ENCODE assay signal across 1 cellular context in the genomic region with DNA sequence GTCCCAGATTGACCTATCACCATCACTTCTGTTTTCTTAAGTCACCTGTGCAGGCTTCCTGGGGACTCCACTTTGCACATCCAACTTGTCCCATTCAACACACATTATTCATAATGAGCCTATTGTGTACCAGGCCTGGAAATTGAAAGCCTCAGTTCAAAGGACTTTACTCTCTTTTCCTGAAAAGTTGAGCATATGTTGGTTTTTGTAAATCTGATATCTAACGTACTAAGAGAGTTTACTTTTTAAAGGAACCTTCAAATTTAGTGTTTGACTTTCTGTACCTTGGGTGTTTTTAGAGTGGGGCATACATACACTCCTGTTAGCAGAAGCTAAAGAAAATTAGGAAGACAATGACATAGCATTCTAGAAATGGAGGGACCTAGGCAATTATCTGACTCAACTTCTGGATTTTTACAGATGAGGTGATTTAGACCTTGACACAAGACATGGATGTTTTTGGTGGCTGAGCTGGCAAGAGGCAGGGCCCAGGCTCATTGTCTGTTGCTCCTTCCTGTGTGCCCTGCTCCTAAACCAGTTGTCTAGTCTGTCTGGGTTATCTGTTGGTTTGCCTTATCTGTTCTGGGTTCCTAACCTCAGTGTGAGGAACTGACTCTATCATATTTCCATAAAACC.
A peak's percentile ranks its signal among the peaks of the same experiment; 100 is the strongest.
TF ChIP-seq lines count a peak whose summit lies in the region.

No MANE protein-coding gene starts in this region.

TF ChIP-seq in HepG2, 621 proteins besides CTCF, POLR2A, EP300 and RAD21 (continued from another document and continues in another):
- TF ChIP-seq RERE (CRISPR knock-in tag; IDR thresholded peaks at IDR 0.05; ENCODE audit: low read depth) (no peak), PRDM10 (CRISPR knock-in tag; IDR thresholded peaks at IDR 0.05; ENCODE audit: low read depth) (no peak), FOXA3 (CRISPR knock-in tag; IDR thresholded peaks at IDR 0.05) (peak; percentile 58), DMAP1 (CRISPR knock-in tag; IDR thresholded peaks at IDR 0.05) (no peak), SOX13 (IDR thresholded peaks at IDR 0.05) (no peak), SOX13 (CRISPR knock-in tag; conservative IDR thresholded peaks at IDR 0.05 in 1 of 2, IDR thresholded peaks at IDR 0.05 in 1 of 2) (peak in 1 of 2 experiments; percentile 77; a peak in 2 of 4 replicates), NCOR1 (IDR thresholded peaks at IDR 0.05; ENCODE audit: borderline replicate concordance, low read length) (peak; percentile 71; the same call in 1 of the 2 replicates), RFXANK (CRISPR knock-in tag; IDR thresholded peaks at IDR 0.05) (no peak), ZKSCAN1 (IDR thresholded peaks at IDR 0.05; ENCODE audit: low read length) (no peak), ATF1 (CRISPR knock-in tag; IDR thresholded peaks at IDR 0.05) (no peak), ZNF652 (CRISPR knock-in tag; IDR thresholded peaks at IDR 0.05; ENCODE audit: borderline replicate concordance, low read depth) (no peak), NR2F6 (IDR thresholded peaks at IDR 0.05) (peak; percentile 36; the same call in 1 of the 2 replicates), NR2F6 (CRISPR knock-in tag; IDR thresholded peaks at IDR 0.05) (peak; percentile 48; the same call in 1 of the 2 replicates), CBX1 (IDR thresholded peaks at IDR 0.05; ENCODE audit: low read depth) (no peak), MEF2D (CRISPR knock-in tag; IDR thresholded peaks at IDR 0.05) (0 out of 2 replicates have a peak, but pooled peaks have one; percentile 47), ZNF720 (CRISPR knock-in tag; IDR thresholded peaks at IDR 0.05) (no peak), ZBTB2 (CRISPR knock-in tag; IDR thresholded peaks at IDR 0.05; ENCODE audit: low read depth) (no peak), ZNF275 (CRISPR knock-in tag; IDR thresholded peaks at IDR 0.05; ENCODE audit: borderline replicate concordance) (0 out of 2 replicates have a peak, but pooled peaks have one; percentile 44), ZNF781 (CRISPR knock-in tag; IDR thresholded peaks at IDR 0.05; ENCODE audit: borderline replicate concordance, not compliant biosample characterization) (no peak), FOXP1 (IDR thresholded peaks at IDR 0.05) (no peak), FOXP1 (CRISPR knock-in tag; IDR thresholded peaks at IDR 0.05) (peak; percentile 27; the same call in 1 of the 2 replicates), ZMYM3 (CRISPR knock-in tag; IDR thresholded peaks at IDR 0.05) (peak; percentile 36; the same call in 1 of the 2 replicates), RXRB (CRISPR knock-in tag; IDR thresholded peaks at IDR 0.05; ENCODE audit: borderline replicate concordance) (peak; percentile 67; the same call in 1 of the 2 replicates), ZNF597 (CRISPR knock-in tag; IDR thresholded peaks at IDR 0.05) (no peak), ATF7-NPFF (CRISPR knock-in tag; IDR thresholded peaks at IDR 0.05; ENCODE audit: low read depth) (no peak), ZBTB26 (CRISPR knock-in tag; IDR thresholded peaks at IDR 0.05; ENCODE audit: borderline replicate concordance) (peak; percentile 87), GATA4 (IDR thresholded peaks at IDR 0.05; ENCODE audit: borderline replicate concordance, low read depth) (peak; percentile 19; the same call in 1 of the 2 replicates), SIX1 (CRISPR knock-in tag; IDR thresholded peaks at IDR 0.05; ENCODE audit: borderline replicate concordance) (peak; percentile 86; the same call in 1 of the 2 replicates), ARID5B (CRISPR knock-in tag; IDR thresholded peaks at IDR 0.05) (peak; percentile 75), ZFY (CRISPR knock-in tag; IDR thresholded peaks at IDR 0.05) (no peak), CCAR2 (optimal IDR thresholded peaks at IDR 0.05; ENCODE audit: low read depth, low read length) (no peak)
- TF ChIP-seq, protein P1, sequence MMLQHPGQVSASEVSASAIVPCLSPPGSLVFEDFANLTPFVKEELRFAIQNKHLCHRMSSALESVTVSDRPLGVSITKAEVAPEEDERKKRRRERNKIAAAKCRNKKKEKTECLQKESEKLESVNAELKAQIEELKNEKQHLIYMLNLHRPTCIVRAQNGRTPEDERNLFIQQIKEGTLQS (CRISPR knock-in tag; IDR thresholded peaks at IDR 0.05): no peak
- TF ChIP-seq, protein P2, sequence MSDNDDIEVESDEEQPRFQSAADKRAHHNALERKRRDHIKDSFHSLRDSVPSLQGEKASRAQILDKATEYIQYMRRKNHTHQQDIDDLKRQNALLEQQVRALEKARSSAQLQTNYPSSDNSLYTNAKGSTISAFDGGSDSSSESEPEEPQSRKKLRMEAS (IDR thresholded peaks at IDR 0.05): 0 out of 2 replicates have a peak, but pooled peaks have one; percentile 27
